ENCODE assay signal across 10 cellular contexts in the genomic region with DNA sequence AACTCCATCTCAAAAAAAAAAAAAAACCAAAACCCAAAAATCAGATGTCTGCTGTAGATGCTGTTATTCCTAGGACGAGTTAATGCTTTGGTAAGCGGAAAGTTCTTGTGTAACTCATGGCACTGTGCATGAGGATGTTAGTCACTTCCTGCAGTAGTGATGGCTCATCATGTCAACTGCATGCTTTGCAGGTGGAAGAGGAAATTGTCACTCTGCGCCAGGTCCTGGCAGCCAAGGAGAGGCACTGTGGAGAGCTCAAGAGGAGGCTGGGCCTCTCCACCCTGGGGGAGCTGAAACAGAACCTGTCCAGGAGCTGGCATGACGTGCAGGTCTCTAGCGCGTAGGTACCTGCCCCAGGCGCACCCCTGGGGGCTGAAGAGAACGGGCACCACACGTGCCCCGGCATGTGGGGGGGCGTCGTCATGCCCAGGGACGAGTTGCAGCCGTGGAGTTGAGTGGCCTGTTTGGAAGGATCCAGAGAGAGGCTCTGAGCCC. TPM values are rescaled to one million over a fixed set of nuclear protein-coding genes. Genes with fewer than 3 reads are reported as not detected.
A peak's percentile ranks its signal among the peaks of the same experiment; 100 is the strongest.
DNase-seq lines count a peak whose midpoint lies in the region; ATAC-seq and TF ChIP-seq lines count a peak whose summit lies in the region.
"Had no signal": no experiment of that assay in that cellular context is flagged by ENCODE, and none has a peak within 500 bp of the region (broad histone marks: within the 10 kb centered on the region; RNA-seq: fewer than 3 reads in every experiment).

No MANE protein-coding gene starts in this region.

- H3K27me3 ChIP-seq in transverse colon, result no peaks in the 10 kb centered on the region

- in situ Hi-C loops in transverse colon (cut with MboI; ENCODE audit: low pct_ligation_motif_present in 1 of 4, low pct_unique_long_range_greater_than_20kb in 1 of 4, low sequenced_read_pairs in 3 of 4), result no loop called here

- DNase-seq in activated CD8-positive, alpha-beta memory T cell treated with anti-CD3 and anti-CD28 coated beads, Interleukin-2, amount 10 ng/mL, durations not matched to agents 7 days and 5 days, result peak; percentile 53
- DNase-seq in activated CD8-positive, alpha-beta memory T cell treated with anti-CD3 and anti-CD28 coated beads, Interleukin-2, amount 50 U/mL, for 4 hours, result no peak
- DNase-seq in activated naive CD8-positive, alpha-beta T cell treated with anti-CD3 and anti-CD28 coated beads, Interleukin-2, amount 10 ng/mL, durations not matched to agents 7 days and 5 days, result no peak
- DNase-seq in kidney tubule cell (ENCODE audit: low spot score), result peak; percentile 90
- peak; percentile 36 for DNase-seq in transverse colon
- DNase-seq in NCI-H1105 treated with DMSO at 0.1 percent for 48 hours (lab: John Stamatoyannopoulos, UW), result no peak
- DNase-seq in retina, result no peak

- POLR2A ChIA-PET in activated naive CD8-positive, alpha-beta T cell treated with anti-CD3 and anti-CD28 coated beads, Interleukin-2, amount 10 ng/mL, durations not matched to agents 7 days and 5 days (lab: Charles Lee), result interaction anchor here (1.2 kb wide), 1 partner anchor 84 kb away, joined by 5 read pairs; no protein-coding TSS in a partner anchor

- H3K4me1 ChIP-seq in transverse colon, result no peaks in the 10 kb centered on the region

- H3K4me1 Mint-ChIP-seq in activated CD8-positive, alpha-beta memory T cell treated with anti-CD3 and anti-CD28 coated beads, Interleukin-2, amount 10 ng/mL, durations not matched to agents 7 days and 5 days, result peaks cover 11% of the 10 kb centered on the region
- peaks cover 6% of the 10 kb centered on the region for H3K4me1 Mint-ChIP-seq in activated naive CD8-positive, alpha-beta T cell treated with anti-CD3 and anti-CD28 coated beads, Interleukin-2, amount 10 ng/mL, durations not matched to agents 7 days and 5 days

- TF ChIP-seq POLR2A in transverse colon (IDR thresholded peaks at IDR 0.05), result peak; percentile 23

- H3K36me3 Mint-ChIP-seq in activated CD8-positive, alpha-beta memory T cell treated with anti-CD3 and anti-CD28 coated beads, Interleukin-2, amount 10 ng/mL, durations not matched to agents 7 days and 5 days, result peaks cover 34% of the 10 kb centered on the region
- H3K36me3 Mint-ChIP-seq in activated naive CD8-positive, alpha-beta T cell treated with anti-CD3 and anti-CD28 coated beads, Interleukin-2, amount 10 ng/mL, durations not matched to agents 7 days and 5 days, result peaks cover 16% of the 10 kb centered on the region

- H3K27ac ChIP-seq in transverse colon, result peak overlapping the region; percentile 36 to 56 (median 41)
- H3K27ac ChIP-seq: C4-2B, KMS-11 had no signal

- H3K4me3 Mint-ChIP-seq in activated CD8-positive, alpha-beta memory T cell treated with anti-CD3 and anti-CD28 coated beads, Interleukin-2, amount 10 ng/mL, durations not matched to agents 7 days and 5 days, result no peak overlapping the region
- H3K4me3 Mint-ChIP-seq in activated naive CD8-positive, alpha-beta T cell treated with anti-CD3 and anti-CD28 coated beads, Interleukin-2, amount 10 ng/mL, durations not matched to agents 7 days and 5 days, result no peak overlapping the region

- H3K27me3 Mint-ChIP-seq in activated CD8-positive, alpha-beta memory T cell treated with anti-CD3 and anti-CD28 coated beads, Interleukin-2, amount 10 ng/mL, durations not matched to agents 7 days and 5 days, result no peaks in the 10 kb centered on the region
- H3K27me3 Mint-ChIP-seq in activated naive CD8-positive, alpha-beta T cell treated with anti-CD3 and anti-CD28 coated beads, Interleukin-2, amount 10 ng/mL, durations not matched to agents 7 days and 5 days, result no peaks in the 10 kb centered on the region

- CTCF ChIA-PET in activated CD8-positive, alpha-beta memory T cell treated with anti-CD3 and anti-CD28 coated beads, Interleukin-2, amount 10 ng/mL, durations not matched to agents 7 days and 5 days (lab: Charles Lee), result interaction anchor here (1.7 kb wide), 1 partner anchor 336 kb away, joined by 6 read pairs; the partner anchor contains the start of gene PTK6

- H3K9me3 ChIP-seq in transverse colon, result no peaks in the 10 kb centered on the region

- intact Hi-C loops in transverse colon (cut with DNase I; ENCODE audit: low total_unique reads), result no loop called here

- peak; percentile 78 for ATAC-seq in activated CD8-positive, alpha-beta memory T cell treated with anti-CD3 and anti-CD28 coated beads, Interleukin-2, amount 10 ng/mL, durations not matched to agents 7 days and 5 days
- peak; percentile 82 for ATAC-seq in activated naive CD8-positive, alpha-beta T cell treated with anti-CD3 and anti-CD28 coated beads, Interleukin-2, amount 10 ng/mL, durations not matched to agents 7 days and 5 days (ENCODE audit: low read depth)
- no peak for ATAC-seq in GM18519 (IDR thresholded peaks at IDR 0.05; ENCODE audit: low FRiP score, unreplicated experiment)

- no peaks in the 10 kb centered on the region for H3K9me3 Mint-ChIP-seq in activated CD8-positive, alpha-beta memory T cell treated with anti-CD3 and anti-CD28 coated beads, Interleukin-2, amount 10 ng/mL, durations not matched to agents 7 days and 5 days (ENCODE audit: low read depth)
- H3K9me3 Mint-ChIP-seq in activated naive CD8-positive, alpha-beta T cell treated with anti-CD3 and anti-CD28 coated beads, Interleukin-2, amount 10 ng/mL, durations not matched to agents 7 days and 5 days, result no peaks in the 10 kb centered on the region

- WGBS in transverse colon (ENCODE audit: low coverage in 1 of 2), 2 donors, result 92 to 100% methylated on average over 1 to 14 of the region's 14 CpGs

- H3K36me3 ChIP-seq in transverse colon, result peaks cover 0 to 67% (median 32%) of the 10 kb centered on the region in 4 donors

- peak; percentile 44 for TF ChIP-seq EP300 in transverse colon (IDR thresholded peaks at IDR 0.05; ENCODE audit: low read depth)

- H3K4me3 ChIP-seq in transverse colon, result no peak overlapping the region

- peak overlapping the region; percentile 66 for H3K27ac Mint-ChIP-seq in activated CD8-positive, alpha-beta memory T cell treated with anti-CD3 and anti-CD28 coated beads, Interleukin-2, amount 10 ng/mL, durations not matched to agents 7 days and 5 days
- peak overlapping the region; percentile 65 for H3K27ac Mint-ChIP-seq in activated naive CD8-positive, alpha-beta T cell treated with anti-CD3 and anti-CD28 coated beads, Interleukin-2, amount 10 ng/mL, durations not matched to agents 7 days and 5 days

- no peak for TF ChIP-seq CTCF in transverse colon (IDR thresholded peaks at IDR 0.05)

RNA-seq across cellular contexts. Expression of gene TPD52L2, which starts 8.5 kb away (rescaled TPM):
- 10 to 100 TPM; 33.5 to 46.2 TPM for total RNA-seq in activated CD8-positive, alpha-beta memory T cell treated with anti-CD3 and anti-CD28 coated beads, Interleukin-2, amount 10 ng/mL, durations not matched to agents 7 days and 5 days
- total RNA-seq in activated naive CD8-positive, alpha-beta T cell treated with anti-CD3 and anti-CD28 coated beads, Interleukin-2, amount 10 ng/mL, durations not matched to agents 7 days and 5 days, result 10 to 100 TPM; 37.9 to 39.5 TPM
- total RNA-seq in transverse colon, result 10 to 100 TPM; 40.8 to 67.0 (median 62.6) TPM

RNA-seq across cellular contexts. Expression of gene ABHD16B, which starts 12.2 kb away (rescaled TPM):
- not detected for total RNA-seq in activated CD8-positive, alpha-beta memory T cell treated with anti-CD3 and anti-CD28 coated beads, Interleukin-2, amount 10 ng/mL, durations not matched to agents 7 days and 5 days
- total RNA-seq in activated naive CD8-positive, alpha-beta T cell treated with anti-CD3 and anti-CD28 coated beads, Interleukin-2, amount 10 ng/mL, durations not matched to agents 7 days and 5 days, result not detected
- not detected for total RNA-seq in transverse colon

RNA-seq across cellular contexts. Expression of gene DNAJC5, which starts 21.4 kb away (rescaled TPM):
- total RNA-seq in activated CD8-positive, alpha-beta memory T cell treated with anti-CD3 and anti-CD28 coated beads, Interleukin-2, amount 10 ng/mL, durations not matched to agents 7 days and 5 days, result 10 to 100 TPM; 44.4 to 51.9 TPM
- 10 to 100 TPM; 48.3 to 49.2 TPM for total RNA-seq in activated naive CD8-positive, alpha-beta T cell treated with anti-CD3 and anti-CD28 coated beads, Interleukin-2, amount 10 ng/mL, durations not matched to agents 7 days and 5 days
- total RNA-seq in transverse colon, result 10 to 100 TPM; 59.9 to 77.3 (median 71.4) TPM

RNA-seq across cellular contexts. Expression of gene ZBTB46, which starts 42.5 kb away (rescaled TPM):
- total RNA-seq in activated CD8-positive, alpha-beta memory T cell treated with anti-CD3 and anti-CD28 coated beads, Interleukin-2, amount 10 ng/mL, durations not matched to agents 7 days and 5 days, result under 1 TPM; 0.15 to 0.84 TPM
- under 1 TPM; 0.11 to 0.25 TPM for total RNA-seq in activated naive CD8-positive, alpha-beta T cell treated with anti-CD3 and anti-CD28 coated beads, Interleukin-2, amount 10 ng/mL, durations not matched to agents 7 days and 5 days
- total RNA-seq in transverse colon, result 1 to 10 TPM; 2.3 to 6.0 (median 5.3) TPM

Comparison
In these comparisons a context has a peak if more than half of its experiments do, and no peak if none do; other contexts are left out.
1. DNase-seq: peak in activated CD8-positive, alpha-beta memory T cell treated with anti-CD3 and anti-CD28 coated beads, Interleukin-2, amount 10 ng/mL, durations not matched to agents 7 days and 5 days (single experiment), kidney tubule cell (single experiment) and transverse colon (single experiment); none in activated CD8-positive, alpha-beta memory T cell treated with anti-CD3 and anti-CD28 coated beads, Interleukin-2, amount 50 U/mL, for 4 hours (single experiment), activated naive CD8-positive, alpha-beta T cell treated with anti-CD3 and anti-CD28 coated beads, Interleukin-2, amount 10 ng/mL, durations not matched to agents 7 days and 5 days (single experiment), NCI-H1105 treated with DMSO at 0.1 percent for 48 hours (single experiment) and retina (single experiment).